In the genomic region with DNA sequence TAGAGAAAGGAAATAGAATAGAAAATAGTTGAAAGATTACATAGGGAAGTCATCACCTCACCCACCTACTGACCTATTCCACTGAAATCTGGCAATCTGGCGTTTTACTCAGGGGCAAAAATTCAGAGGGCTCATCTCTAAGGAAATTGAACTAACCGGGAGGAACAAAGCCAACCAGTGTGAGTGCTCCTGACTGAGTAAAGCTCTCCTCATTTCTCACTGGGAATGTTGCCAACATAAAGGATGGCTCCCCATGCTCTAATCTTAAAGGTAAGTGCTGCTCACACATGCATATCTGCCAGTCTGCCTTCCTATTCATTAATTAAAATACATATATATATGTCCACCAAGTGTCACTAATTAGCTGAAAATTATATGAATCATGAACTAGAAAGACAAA, we compare ENCODE assay signal across 23 cellular contexts.
A peak's percentile ranks its signal among the peaks of the same experiment; 100 is the strongest.
DNase-seq lines count a peak whose midpoint lies in the region.
"Had no signal": no experiment of that assay in that cellular context is flagged by ENCODE, and none has a peak within 500 bp of the region (broad histone marks: within the 10 kb centered on the region; RNA-seq: fewer than 3 reads in every experiment).

No MANE protein-coding gene starts in this region.

- DNase-seq in DMS79 treated with DMSO at 0.1 percent for 48 hours (lab: John Stamatoyannopoulos, UW) (peak; percentile 37), DMS79 (lab: John Stamatoyannopoulos, UW) (no peak), D341Med (ENCODE audit: low spot score) (peak; percentile 54), NCI-H2081 (lab: John Stamatoyannopoulos, UW) (peak; percentile 24 to 72), NCI-H82 treated with DMSO at 0.1 percent for 48 hours (lab: John Stamatoyannopoulos, UW; ENCODE audit: unreplicated experiment) (peak; percentile 12), KBM-7 (no peak), HuH-7.5 (ENCODE audit: low spot score) (no peak)
- no peak for DNase-seq in activated CD4-positive, alpha-beta T cell treated with anti-CD3 and anti-CD28 coated beads for 4 hours
- DNase-seq: activated CD4-positive, alpha-beta memory T cell treated with anti-CD3 and anti-CD28 coated beads, Interleukin-2, amount 10 ng/mL, durations not matched to agents 7 days and 5 days; activated CD8-positive, alpha-beta memory T cell treated with anti-CD3 and anti-CD28 coated beads, Interleukin-2, amount 50 U/mL, for 48 hours; activated naive CD4-positive, alpha-beta T cell treated with anti-CD3 and anti-CD28 coated beads, Interleukin-2, amount 50 U/mL, for 16 hours; AML-193; amygdala; CD4-positive, alpha-beta T cell; gastrocnemius medialis; HFFc6; immature natural killer cell; mesenchymal stem cell; NCI-H1048; Peyer's patch; small intestine; T-helper 1 cell; uterus had no signal

- in situ Hi-C loops in KBM-7 (cut with MboI; ENCODE audit: low pct_unique_long_range_greater_than_20kb, low sequenced_read_pairs) = no loop called here

Comparison
In these comparisons a context has a peak if more than half of its experiments do, and no peak if none do; other contexts are left out.
1. DNase-seq: peak in DMS79 treated with DMSO at 0.1 percent for 48 hours (single experiment), D341Med (single experiment), NCI-H2081 (2 of 2) and NCI-H82 treated with DMSO at 0.1 percent for 48 hours (single experiment); none in DMS79 (single experiment), KBM-7 (single experiment), HuH-7.5 (single experiment) and activated CD4-positive, alpha-beta T cell treated with anti-CD3 and anti-CD28 coated beads for 4 hours (0 of 2).